7 cellular contexts compared by ENCODE assay signal in genomic region chr12:69240625-69240984, GRCh38. TPM values are rescaled to one million over a fixed set of nuclear protein-coding genes. Genes with fewer than 3 reads are reported as not detected.
DNase-seq lines count a peak whose midpoint lies in the region; ATAC-seq and TF ChIP-seq lines count a peak whose summit lies in the region.

No MANE protein-coding gene starts in this region.

- H3K9me3 Mint-ChIP-seq in activated naive CD8-positive, alpha-beta T cell treated with anti-CD3 and anti-CD28 coated beads for 36 hours: no peaks in the 10 kb centered on the region

- H3K4me3 ChIP-seq in GM12865 (ENCODE audit: low read depth, low read length): peak overlapping the region; percentile 88

- H3K36me3 Mint-ChIP-seq in activated naive CD8-positive, alpha-beta T cell treated with anti-CD3 and anti-CD28 coated beads for 36 hours: peaks cover 25% of the 10 kb centered on the region

- H3K4me3 Mint-ChIP-seq in activated naive CD8-positive, alpha-beta T cell treated with anti-CD3 and anti-CD28 coated beads for 36 hours: peak overlapping the region; percentile 99

- no peak for TF ChIP-seq CTCF in GM12865 (IDR thresholded peaks at IDR 0.05; ENCODE audit: insufficient read depth, low read depth, low read length, missing control alignments)

- peaks cover 54% of the 10 kb centered on the region for H3K4me1 Mint-ChIP-seq in activated naive CD8-positive, alpha-beta T cell treated with anti-CD3 and anti-CD28 coated beads for 36 hours

- peak overlapping the region; percentile 100 for H3K27ac Mint-ChIP-seq in activated naive CD8-positive, alpha-beta T cell treated with anti-CD3 and anti-CD28 coated beads for 36 hours

- peaks cover 4% of the 10 kb centered on the region for H3K27me3 Mint-ChIP-seq in activated naive CD8-positive, alpha-beta T cell treated with anti-CD3 and anti-CD28 coated beads for 36 hours

- no peak for ATAC-seq in HG02588 (IDR thresholded peaks at IDR 0.05; ENCODE audit: unreplicated experiment)

- DNase-seq in GM12865 (ENCODE audit: low read depth) (peak; percentile 62), NCI-H1105 treated with DMSO at 0.1 percent for 48 hours (lab: John Stamatoyannopoulos, UW) (peak; percentile 29), iris pigment epithelial cell (ENCODE audit: low read depth) (peak; percentile 12), 8988T (no peak)
- peak; percentile 34 for DNase-seq in activated naive CD8-positive, alpha-beta T cell treated with anti-CD3 and anti-CD28 coated beads for 36 hours
- DNase-seq in stimulated activated CD8-positive, alpha-beta memory T cell treated with anti-CD3 and anti-CD28 coated beads, Interleukin-4, amount 100 ng/mL, for 24 hours (ENCODE audit: low read depth): peak; percentile 14

RNA-seq across cellular contexts. Expression of gene CPSF6, which starts 1.2 kb away (rescaled TPM):
- total RNA-seq in activated naive CD8-positive, alpha-beta T cell treated with anti-CD3 and anti-CD28 coated beads for 36 hours: 100 to 1,000 TPM; 124 to 133 TPM
